In the genomic region with DNA sequence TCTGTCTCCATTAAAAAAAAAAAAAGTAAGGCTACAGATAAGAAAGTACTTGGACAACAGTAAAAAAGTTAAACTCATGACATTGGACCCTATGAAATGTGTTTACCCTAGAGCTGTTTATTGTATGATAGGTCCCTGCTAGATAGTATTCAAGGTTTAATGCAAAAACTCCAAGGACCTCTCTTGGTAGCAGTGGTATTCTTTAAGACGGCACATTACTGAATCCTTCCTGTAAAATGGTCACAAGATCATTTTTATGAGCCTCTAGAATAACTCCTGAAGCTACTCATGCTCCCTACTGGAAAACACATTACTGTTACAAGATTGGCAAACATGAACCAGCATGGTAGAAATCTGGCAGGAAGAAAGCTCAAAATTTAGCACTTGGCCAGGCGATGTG, we compare ENCODE assay signal across 22 cellular contexts. TPM values are rescaled to one million over a fixed set of nuclear protein-coding genes. Genes with fewer than 3 reads are reported as not detected.
"Had no signal": no experiment of that assay in that cellular context is flagged by ENCODE, and none has a peak within 500 bp of the region (broad histone marks: within the 10 kb centered on the region; RNA-seq: fewer than 3 reads in every experiment).

No MANE protein-coding gene starts in this region.

- ATAC-seq: gastrocnemius medialis; stimulated activated naive CD8-positive, alpha-beta T cell treated with anti-CD3 and anti-CD28 coated beads, Interleukin-15, Interleukin-2, amounts not matched to agents 100 U/mL and 50 U/mL, for 24 hours had no signal

- H3K4me1 ChIP-seq: colonic mucosa, gastrocnemius medialis, left ventricle myocardium inferior, prostate gland, right atrium auricular region, suprapubic skin, vagina had no signal

- H3K27ac ChIP-seq: colonic mucosa, gastrocnemius medialis, left ventricle myocardium inferior, prostate gland, right atrium auricular region, suprapubic skin, transverse colon, vagina, WERI-Rb-1 had no signal

- FAIRE-seq: kidney had no signal

- H3K4me3 Mint-ChIP-seq: activated naive CD4-positive, alpha-beta T cell treated with anti-CD3 and anti-CD28 coated beads, Interleukin-2, amount 10 ng/mL, durations not matched to agents 7 days and 5 days; activated T-cell treated with anti-CD3 and anti-CD28 coated beads, Interleukin-2, amount 50 U/mL, for 24 hours; endodermal cell had no signal

- H3K27me3 Mint-ChIP-seq: activated naive CD4-positive, alpha-beta T cell treated with anti-CD3 and anti-CD28 coated beads, Interleukin-2, amount 10 ng/mL, durations not matched to agents 7 days and 5 days; activated T-cell treated with anti-CD3 and anti-CD28 coated beads, Interleukin-2, amount 50 U/mL, for 24 hours; central memory CD8-positive, alpha-beta T cell had no signal

- H3K4me3 ChIP-seq: colonic mucosa, gastrocnemius medialis, left ventricle myocardium inferior, prostate gland, right atrium auricular region, suprapubic skin, transverse colon, vagina had no signal

- H3K36me3 ChIP-seq: colonic mucosa, gastrocnemius medialis, left ventricle myocardium inferior, prostate gland, right atrium auricular region, suprapubic skin, vagina, WERI-Rb-1 had no signal

- H3K27ac Mint-ChIP-seq: activated naive CD4-positive, alpha-beta T cell treated with anti-CD3 and anti-CD28 coated beads, Interleukin-2, amount 10 ng/mL, durations not matched to agents 7 days and 5 days; endodermal cell had no signal

- H3K27me3 ChIP-seq: colonic mucosa, gastrocnemius medialis, right atrium auricular region, suprapubic skin, transverse colon, vagina had no signal

- H3K9me3 Mint-ChIP-seq: activated naive CD4-positive, alpha-beta T cell treated with anti-CD3 and anti-CD28 coated beads, Interleukin-2, amount 10 ng/mL, durations not matched to agents 7 days and 5 days; activated T-cell treated with anti-CD3 and anti-CD28 coated beads, Interleukin-2, amount 50 U/mL, for 24 hours; central memory CD8-positive, alpha-beta T cell; endodermal cell had no signal

- H3K9me3 ChIP-seq: colonic mucosa, gastrocnemius medialis, left ventricle myocardium inferior, prostate gland, right atrium auricular region, suprapubic skin, transverse colon, vagina had no signal

- DNase-seq: activated CD4-positive, alpha-beta T cell treated with anti-CD3 and anti-CD28 coated beads for 1 hour; activated CD4-positive, alpha-beta T cell treated with anti-CD3 and anti-CD28 coated beads, Interleukin-2, amount 50 U/mL, for 48 hours; activated naive CD4-positive, alpha-beta T cell treated with anti-CD3 and anti-CD28 coated beads, Interleukin-2, amount 10 ng/mL, durations not matched to agents 7 days and 5 days; activated T-cell treated with anti-CD3 and anti-CD28 coated beads, Interleukin-2, amount 50 U/mL, for 24 hours; aorta; colonic mucosa; endodermal cell; gastrocnemius medialis; head of caudate nucleus; kidney; left ventricle myocardium inferior; mammary epithelial cell; midbrain; stimulated activated naive CD8-positive, alpha-beta T cell treated with anti-CD3 and anti-CD28 coated beads, Interleukin-15, Interleukin-2, amounts not matched to agents 100 U/mL and 50 U/mL, for 24 hours; transverse colon; WERI-Rb-1 had no signal

RNA-seq across cellular contexts. Expression of gene GALM, which starts 38.8 kb away (rescaled TPM):
- polyA plus RNA-seq: neural cell had no signal
